8 cellular contexts compared by ENCODE assay signal in genomic region chr16:10743610-10744369, GRCh38. TPM values are rescaled to one million over a fixed set of nuclear protein-coding genes. Genes with fewer than 3 reads are reported as not detected.
A peak's percentile ranks its signal among the peaks of the same experiment; 100 is the strongest.
DNase-seq lines count a peak whose midpoint lies in the region; TF ChIP-seq lines count a peak whose summit lies in the region.

NUBP1 (plus strand) TSS chr16:10743842; CDS start chr16:10743864, 22 bp downstream.

- no peak within 1 kb of the TSS for H3K27ac ChIP-seq in H9 (ENCODE audit: insufficient read length, low read depth, low read length)
- H3K27ac ChIP-seq in MM.1S (ENCODE audit: low read length) = peak within 1 kb of the TSS; percentile 86
- peak within 1 kb of the TSS; percentile 96 for H3K27ac ChIP-seq in stomach smooth muscle (ENCODE audit: low read length)

- no peaks in the 10 kb centered on the region for H3K9me2 ChIP-seq in MM.1S (replicated peaks; ENCODE audit: insufficient read depth, low read length)

- H3K4me3 ChIP-seq in MM.1S (ENCODE audit: low read length) = peak within 1 kb of the TSS; percentile 86
- H3K4me3 ChIP-seq in fibroblast of villous mesenchyme (ENCODE audit: low read depth, low read length) = peak within 1 kb of the TSS; percentile 74
- H3K4me3 ChIP-seq in stomach smooth muscle (ENCODE audit: low read length in 2 of 2) = peak within 1 kb of the TSS; percentile 78 to 87

- H2AFZ ChIP-seq in H9 (ENCODE audit: low read length) = no peak within 1 kb of the TSS
- H2AFZ ChIP-seq in MM.1S (ENCODE audit: low read length) = peak within 1 kb of the TSS; percentile 89

- peak within 1 kb of the TSS; percentile 81 for H3K14ac ChIP-seq in H9 (ENCODE audit: insufficient read depth, low read length)

- peak within 1 kb of the TSS; percentile 67 for H3K4me2 ChIP-seq in H9 (ENCODE audit: insufficient read depth, insufficient read length, low read length)
- peak within 1 kb of the TSS; percentile 86 for H3K4me2 ChIP-seq in MM.1S (ENCODE audit: low read depth, low read length)

- no peak within 1 kb of the TSS for H2AK5ac ChIP-seq in H9 (ENCODE audit: insufficient read length, low read length)

- H3K9me3 Mint-ChIP-seq in H9 (no peaks in the 10 kb centered on the region; a peak in 1 of 5 replicates), neural crest cell (no peaks in the 10 kb centered on the region)

- H4K20me1 ChIP-seq in H9 (ENCODE audit: control insufficient read depth, insufficient read depth, insufficient read length) (no peaks in the 10 kb centered on the region), MM.1S (ENCODE audit: insufficient read depth, low read length) (no peaks in the 10 kb centered on the region)

- H3K4ac ChIP-seq in H9 (ENCODE audit: low read depth, low read length) = no peak within 1 kb of the TSS

- H3K36me3 ChIP-seq in MM.1S (replicated peaks; ENCODE audit: insufficient read depth, low read length) = no peaks in the 10 kb centered on the region
- H3K36me3 ChIP-seq in stomach smooth muscle (ENCODE audit: control insufficient read depth in 2 of 2, insufficient read depth in 2 of 2, low read length in 2 of 2) = peaks cover 4 to 12% of the 10 kb centered on the region in 2 donors

- H3K27me3 Mint-ChIP-seq in H9 (ENCODE audit: low read depth) = no peaks in the 10 kb centered on the region
- no peaks in the 10 kb centered on the region for H3K27me3 Mint-ChIP-seq in neural crest cell (ENCODE audit: low read depth)

- H4K8ac ChIP-seq in H9 (replicated peaks; ENCODE audit: insufficient read length, low read depth, low read length) = no peak within 1 kb of the TSS

- H3F3A ChIP-seq in MM.1S (ENCODE audit: insufficient read depth, low read length) = peaks cover 3% of the 10 kb centered on the region; the same call in 1 of the 2 replicates

- TF ChIP-seq CTCF in H9 (conservative IDR thresholded peaks at IDR 0.05) = no peak
- TF ChIP-seq CTCF in MM.1S (IDR thresholded peaks at IDR 0.05; ENCODE audit: low read length) = no peak
- TF ChIP-seq CTCF in fibroblast of villous mesenchyme (IDR thresholded peaks at IDR 0.05; ENCODE audit: insufficient read depth, low read depth, low read length) = no peak
- TF ChIP-seq CTCF in neural crest cell (conservative IDR thresholded peaks at IDR 0.05) = no peak

- H3K4me1 Mint-ChIP-seq in H9 (peaks cover 10 to 16% of the 10 kb centered on the region in 2 experiments), neural crest cell (peaks cover 28% of the 10 kb centered on the region)

- H3T11ph ChIP-seq in H9 (ENCODE audit: low read length) = no peak within 1 kb of the TSS

- H2BK120ac ChIP-seq in H9 (ENCODE audit: low read depth, low read length, poor library complexity, severe bottlenecking) = no peak within 1 kb of the TSS

- peak within 1 kb of the TSS; percentile 66 for H3K9ac ChIP-seq in H9 (ENCODE audit: extremely low read depth, insufficient read length, low read length)
- H3K9ac ChIP-seq in MM.1S (ENCODE audit: low read length) = peak within 1 kb of the TSS; percentile 92
- H3K9ac ChIP-seq in stomach smooth muscle (ENCODE audit: low read length in 2 of 2) = peak within 1 kb of the TSS; percentile 92 to 93

- peaks cover 3% of the 10 kb centered on the region for H3K23me2 ChIP-seq in H9 (ENCODE audit: insufficient read length, low read depth, low read length, poor library complexity, severe bottlenecking)

- H3K4me3 Mint-ChIP-seq in H9 (peak within 1 kb of the TSS; percentile 94 to 95), neural crest cell (peak within 1 kb of the TSS; percentile 97)

- no peaks in the 10 kb centered on the region for H3K79me1 ChIP-seq in H9 (ENCODE audit: insufficient read depth, low read depth, low read length, poor library complexity, severe bottlenecking)

- H3K23ac ChIP-seq in H9 (ENCODE audit: insufficient read length, low read depth, low read length) = no peak within 1 kb of the TSS

- H3K4me1 ChIP-seq in H9 (ENCODE audit: insufficient read depth, low read length) = no peaks in the 10 kb centered on the region
- H3K4me1 ChIP-seq in MM.1S (ENCODE audit: low read length) = 0 out of 2 replicates have a peak, but pooled peaks cover 4% of the 10 kb centered on the region
- H3K4me1 ChIP-seq in stomach smooth muscle (ENCODE audit: control insufficient read depth, insufficient read depth, low read length) = peaks cover 25% of the 10 kb centered on the region

- no peak within 1 kb of the TSS for H2BK5ac ChIP-seq in H9 (ENCODE audit: insufficient read length, low read length)

- no peak within 1 kb of the TSS for H3K56ac ChIP-seq in H9 (ENCODE audit: insufficient read length, low read depth, low read length)

- WGBS in H9 (ENCODE audit: extremely low coverage, insufficient read length, low lambda C conversion rate) = no CpG with 5 or more reads among the region's 57 CpGs

- H4K91ac ChIP-seq in H9 (ENCODE audit: insufficient read length, low read depth, low read length) = no peak within 1 kb of the TSS

- H3K36me3 Mint-ChIP-seq in H9 (ENCODE audit: insufficient read depth in 1 of 3, low read depth in 3 of 3) = peaks cover 0 to 27% (median 4%) of the 10 kb centered on the region in 3 experiments; a peak in 5 of 7 replicates
- no peaks in the 10 kb centered on the region for H3K36me3 Mint-ChIP-seq in neural crest cell (ENCODE audit: low read depth)

- H4K5ac ChIP-seq in H9 (ENCODE audit: insufficient read length, low read depth, low read length) = no peak within 1 kb of the TSS

- H3K27ac Mint-ChIP-seq in H9 (peak within 1 kb of the TSS; percentile 97 to 99 (median 99)), neural crest cell (ENCODE audit: unreplicated experiment) (peak within 1 kb of the TSS; percentile 99)

- H3K27me3 ChIP-seq in H9 (ENCODE audit: insufficient read depth, low read length) (no peaks in the 10 kb centered on the region), MM.1S (replicated peaks; ENCODE audit: insufficient read depth, low read length) (no peaks in the 10 kb centered on the region), stomach smooth muscle (ENCODE audit: control insufficient read depth in 1 of 2, insufficient read depth in 2 of 2, low read length in 2 of 2) (no peaks in the 10 kb centered on the region)

- H2BK12ac ChIP-seq in H9 (ENCODE audit: insufficient read length, low read depth, low read length) = no peak within 1 kb of the TSS

- H3K79me2 ChIP-seq in H9 (ENCODE audit: insufficient read depth, low read length) (no peaks in the 10 kb centered on the region), MM.1S (ENCODE audit: low read length) (peaks cover 16% of the 10 kb centered on the region)

- no peak within 1 kb of the TSS for H2BK20ac ChIP-seq in H9 (ENCODE audit: low read depth, low read length, poor library complexity, severe bottlenecking)

- DNase-seq in ELR (ENCODE audit: low read depth) (peak; percentile 94), H9 (peak; percentile 98), MM.1S (peak; percentile 97), SIG-M5 (lab: John Stamatoyannopoulos, UW) (peak; percentile 58), activated gamma-delta T cell treated with Interleukin-2 at 50 U/mL for 16 hours (peak; percentile 100), fibroblast of villous mesenchyme (ENCODE audit: low read depth) (peak; percentile 99), neural crest cell (ENCODE audit: low read depth, low spot score) (peak; percentile 99)

- H3K9me3 ChIP-seq in H9 (ENCODE audit: control insufficient read depth, low read depth, low read length) (no peaks in the 10 kb centered on the region), MM.1S (replicated peaks; ENCODE audit: insufficient read depth, low read length) (no peaks in the 10 kb centered on the region), stomach smooth muscle (ENCODE audit: control insufficient read depth in 2 of 2, low read length in 2 of 2) (no peaks in the 10 kb centered on the region)

- peak within 1 kb of the TSS; percentile 94 for H3K18ac ChIP-seq in H9 (ENCODE audit: insufficient read length, low read depth, low read length)

- no peak within 1 kb of the TSS for H2BK15ac ChIP-seq in H9 (ENCODE audit: low read depth, low read length)

RNA-seq across cellular contexts. Expression of gene NUBP1, which starts in this region (rescaled TPM):
- total RNA-seq in H9 (2021) = 36.5 and 37.6 TPM in 2 replicates
- 13.0 and 17.7 TPM in 2 replicates for total RNA-seq in fibroblast of villous mesenchyme
- 32.9 and 38.6 TPM in 2 replicates for total RNA-seq in neural crest cell
